In the genomic region with DNA sequence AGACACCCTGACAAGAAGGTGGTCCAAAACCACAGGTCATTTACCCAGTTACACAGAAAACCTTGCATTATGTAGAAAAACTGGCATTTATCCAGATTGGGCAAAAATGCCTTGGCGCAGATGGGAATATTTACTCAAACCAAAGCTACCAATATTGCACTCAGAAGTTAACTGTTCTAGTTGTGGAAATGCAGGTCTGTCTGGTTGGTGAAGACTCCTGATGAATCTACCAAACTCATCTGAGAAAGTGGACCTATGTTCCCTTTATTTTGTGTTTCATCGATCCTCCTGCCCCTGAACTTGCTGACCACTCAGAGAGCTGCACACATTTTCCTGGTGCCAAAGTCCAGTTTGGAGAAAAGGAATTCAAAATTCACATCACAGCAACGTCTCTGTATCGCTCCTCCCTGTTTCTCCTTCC, we compare ENCODE assay signal across 1 cellular context.
A peak's percentile ranks its signal among the peaks of the same experiment; 100 is the strongest.
TF ChIP-seq lines count a peak whose summit lies in the region.

No MANE protein-coding gene starts in this region.

TF ChIP-seq in HepG2, 621 proteins besides CTCF, POLR2A, EP300 and RAD21 (continued from another document):
- TF ChIP-seq HNF4G (IDR thresholded peaks at IDR 0.05; ENCODE audit: borderline replicate concordance, low read depth, low read length) (peak; percentile 59), HNF4G (CRISPR knock-in tag; IDR thresholded peaks at IDR 0.05; ENCODE audit: borderline replicate concordance, low read depth) (peak; percentile 72; the same call in 1 of the 2 replicates), SP140L (CRISPR knock-in tag; IDR thresholded peaks at IDR 0.05; ENCODE audit: borderline replicate concordance) (no peak), NAIF1 (CRISPR knock-in tag; IDR thresholded peaks at IDR 0.05; ENCODE audit: borderline replicate concordance) (peak; percentile 29; the same call in 1 of the 2 replicates), MED1 (CRISPR knock-in tag; IDR thresholded peaks at IDR 0.05) (peak; percentile 33; the same call in 1 of the 2 replicates), ZNF768 (CRISPR knock-in tag; IDR thresholded peaks at IDR 0.05) (no peak), PCBP2 (optimal IDR thresholded peaks at IDR 0.05; ENCODE audit: low read depth, low read length, poor library complexity, severe bottlenecking) (no peak), BCL6 (CRISPR knock-in tag; IDR thresholded peaks at IDR 0.05) (peak; percentile 6; the same call in 1 of the 2 replicates), ONECUT2 (CRISPR knock-in tag; IDR thresholded peaks at IDR 0.05) (peak; percentile 84), CREB1 (IDR thresholded peaks at IDR 0.05) (no peak), CREB1 (CRISPR knock-in tag; IDR thresholded peaks at IDR 0.05) (no peak), HMG20A (CRISPR knock-in tag; IDR thresholded peaks at IDR 0.05; ENCODE audit: borderline replicate concordance) (peak; percentile 24; the same call in 1 of the 2 replicates), SMARCC2 (IDR thresholded peaks at IDR 0.05) (no peak), RXRA (CRISPR knock-in tag; IDR thresholded peaks at IDR 0.05) (no peak)
- TF ChIP-seq, protein P1, sequence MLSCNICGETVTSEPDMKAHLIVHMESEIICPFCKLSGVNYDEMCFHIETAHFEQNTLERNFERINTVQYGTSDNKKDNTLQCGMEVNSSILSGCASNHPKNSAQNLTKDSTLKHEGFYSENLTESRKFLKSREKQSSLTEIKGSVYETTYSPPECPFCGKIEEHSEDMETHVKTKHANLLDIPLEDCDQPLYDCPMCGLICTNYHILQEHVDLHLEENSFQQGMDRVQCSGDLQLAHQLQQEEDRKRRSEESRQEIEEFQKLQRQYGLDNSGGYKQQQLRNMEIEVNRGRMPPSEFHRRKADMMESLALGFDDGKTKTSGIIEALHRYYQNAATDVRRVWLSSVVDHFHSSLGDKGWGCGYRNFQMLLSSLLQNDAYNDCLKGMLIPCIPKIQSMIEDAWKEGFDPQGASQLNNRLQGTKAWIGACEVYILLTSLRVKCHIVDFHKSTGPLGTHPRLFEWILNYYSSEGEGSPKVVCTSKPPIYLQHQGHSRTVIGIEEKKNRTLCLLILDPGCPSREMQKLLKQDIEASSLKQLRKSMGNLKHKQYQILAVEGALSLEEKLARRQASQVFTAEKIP (CRISPR knock-in tag; IDR thresholded peaks at IDR 0.05; ENCODE audit: borderline replicate concordance): no peak
- TF ChIP-seq, protein P2, sequence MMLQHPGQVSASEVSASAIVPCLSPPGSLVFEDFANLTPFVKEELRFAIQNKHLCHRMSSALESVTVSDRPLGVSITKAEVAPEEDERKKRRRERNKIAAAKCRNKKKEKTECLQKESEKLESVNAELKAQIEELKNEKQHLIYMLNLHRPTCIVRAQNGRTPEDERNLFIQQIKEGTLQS (CRISPR knock-in tag; IDR thresholded peaks at IDR 0.05): no peak
- TF ChIP-seq, protein P3, sequence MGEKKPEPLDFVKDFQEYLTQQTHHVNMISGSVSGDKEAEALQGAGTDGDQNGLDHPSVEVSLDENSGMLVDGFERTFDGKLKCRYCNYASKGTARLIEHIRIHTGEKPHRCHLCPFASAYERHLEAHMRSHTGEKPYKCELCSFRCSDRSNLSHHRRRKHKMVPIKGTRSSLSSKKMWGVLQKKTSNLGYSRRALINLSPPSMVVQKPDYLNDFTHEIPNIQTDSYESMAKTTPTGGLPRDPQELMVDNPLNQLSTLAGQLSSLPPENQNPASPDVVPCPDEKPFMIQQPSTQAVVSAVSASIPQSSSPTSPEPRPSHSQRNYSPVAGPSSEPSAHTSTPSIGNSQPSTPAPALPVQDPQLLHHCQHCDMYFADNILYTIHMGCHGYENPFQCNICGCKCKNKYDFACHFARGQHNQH (CRISPR knock-in tag; IDR thresholded peaks at IDR 0.05): no peak
- TF ChIP-seq, protein P4, sequence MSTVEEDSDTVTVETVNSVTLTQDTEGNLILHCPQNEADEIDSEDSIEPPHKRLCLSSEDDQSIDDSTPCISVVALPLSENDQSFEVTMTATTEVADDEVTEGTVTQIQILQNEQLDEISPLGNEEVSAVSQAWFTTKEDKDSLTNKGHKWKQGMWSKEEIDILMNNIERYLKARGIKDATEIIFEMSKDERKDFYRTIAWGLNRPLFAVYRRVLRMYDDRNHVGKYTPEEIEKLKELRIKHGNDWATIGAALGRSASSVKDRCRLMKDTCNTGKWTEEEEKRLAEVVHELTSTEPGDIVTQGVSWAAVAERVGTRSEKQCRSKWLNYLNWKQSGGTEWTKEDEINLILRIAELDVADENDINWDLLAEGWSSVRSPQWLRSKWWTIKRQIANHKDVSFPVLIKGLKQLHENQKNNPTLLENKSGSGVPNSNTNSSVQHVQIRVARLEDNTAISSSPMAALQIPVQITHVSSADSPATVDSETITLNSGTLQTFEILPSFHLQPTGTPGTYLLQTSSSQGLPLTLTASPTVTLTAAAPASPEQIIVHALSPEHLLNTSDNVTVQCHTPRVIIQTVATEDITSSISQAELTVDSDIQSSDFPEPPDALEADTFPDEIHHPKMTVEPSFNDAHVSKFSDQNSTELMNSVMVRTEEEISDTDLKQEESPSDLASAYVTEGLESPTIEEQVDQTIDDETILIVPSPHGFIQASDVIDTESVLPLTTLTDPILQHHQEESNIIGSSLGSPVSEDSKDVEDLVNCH (CRISPR knock-in tag; IDR thresholded peaks at IDR 0.05): no peak
- TF ChIP-seq, protein P5, sequence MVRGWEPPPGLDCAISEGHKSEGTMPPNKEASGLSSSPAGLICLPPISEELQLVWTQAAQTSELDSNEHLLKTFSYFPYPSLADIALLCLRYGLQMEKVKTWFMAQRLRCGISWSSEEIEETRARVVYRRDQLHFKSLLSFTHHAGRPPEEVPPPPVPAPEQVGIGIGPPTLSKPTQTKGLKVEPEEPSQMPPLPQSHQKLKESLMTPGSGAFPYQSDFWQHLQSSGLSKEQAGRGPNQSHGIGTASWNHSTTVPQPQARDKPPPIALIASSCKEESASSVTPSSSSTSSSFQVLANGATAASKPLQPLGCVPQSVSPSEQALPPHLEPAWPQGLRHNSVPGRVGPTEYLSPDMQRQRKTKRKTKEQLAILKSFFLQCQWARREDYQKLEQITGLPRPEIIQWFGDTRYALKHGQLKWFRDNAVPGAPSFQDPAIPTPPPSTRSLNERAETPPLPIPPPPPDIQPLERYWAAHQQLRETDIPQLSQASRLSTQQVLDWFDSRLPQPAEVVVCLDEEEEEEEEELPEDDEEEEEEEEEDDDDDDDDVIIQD (CRISPR knock-in tag; IDR thresholded peaks at IDR 0.05; ENCODE audit: low read depth): peak; percentile 50; the same call in 1 of the 2 replicates
TF ChIP-seq in HepG2: peak in this region for 28.
